Comparison of ENCODE assay signal across 1 cellular context in genomic region chr11:62627718-62628117, GRCh38.
TF ChIP-seq lines count a peak whose summit lies in the region.

No MANE protein-coding gene starts in this region.

TF ChIP-seq in WTC11, 78 proteins besides CTCF, POLR2A, EP300 and RAD21 (continued from another document):
- TF ChIP-seq, protein P1, sequence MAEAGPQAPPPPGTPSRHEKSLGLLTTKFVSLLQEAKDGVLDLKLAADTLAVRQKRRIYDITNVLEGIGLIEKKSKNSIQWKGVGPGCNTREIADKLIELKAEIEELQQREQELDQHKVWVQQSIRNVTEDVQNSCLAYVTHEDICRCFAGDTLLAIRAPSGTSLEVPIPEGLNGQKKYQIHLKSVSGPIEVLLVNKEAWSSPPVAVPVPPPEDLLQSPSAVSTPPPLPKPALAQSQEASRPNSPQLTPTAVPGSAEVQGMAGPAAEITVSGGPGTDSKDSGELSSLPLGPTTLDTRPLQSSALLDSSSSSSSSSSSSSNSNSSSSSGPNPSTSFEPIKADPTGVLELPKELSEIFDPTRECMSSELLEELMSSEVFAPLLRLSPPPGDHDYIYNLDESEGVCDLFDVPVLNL (CRISPR knock-in tag; IDR thresholded peaks at IDR 0.05; ENCODE audit: borderline replicate concordance, low read depth), result no peak
- TF ChIP-seq, protein P2, sequence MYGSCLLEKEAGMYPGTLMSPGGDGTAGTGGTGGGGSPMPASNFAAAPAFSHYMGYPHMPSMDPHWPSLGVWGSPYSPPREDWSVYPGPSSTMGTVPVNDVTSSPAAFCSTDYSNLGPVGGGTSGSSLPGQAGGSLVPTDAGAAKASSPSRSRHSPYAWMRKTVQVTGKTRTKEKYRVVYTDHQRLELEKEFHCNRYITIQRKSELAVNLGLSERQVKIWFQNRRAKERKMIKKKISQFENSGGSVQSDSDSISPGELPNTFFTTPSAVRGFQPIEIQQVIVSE (CRISPR knock-in tag; IDR thresholded peaks at IDR 0.05; ENCODE audit: borderline replicate concordance), result no peak
